29 cellular contexts compared by ENCODE assay signal in the genomic region with DNA sequence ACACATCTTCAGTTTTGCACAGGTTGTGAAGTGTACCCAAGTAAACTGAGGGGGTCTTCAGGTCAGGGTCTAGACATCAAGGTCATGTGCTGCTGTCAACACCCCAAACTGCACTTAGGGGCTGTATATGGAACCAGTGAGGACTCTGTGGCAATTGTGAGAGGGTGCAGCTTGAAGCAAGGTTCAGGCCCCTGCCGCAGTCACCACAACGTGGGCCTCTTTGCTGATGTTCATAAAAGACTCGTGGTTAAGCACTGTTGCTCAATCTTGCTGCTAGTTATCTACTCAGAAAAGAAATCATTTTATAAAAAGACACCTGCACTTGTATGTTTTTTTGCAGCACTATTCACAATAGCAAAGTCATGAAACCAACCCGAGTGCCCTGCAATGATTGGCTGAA.
"Had no signal": no experiment of that assay in that cellular context is flagged by ENCODE, and none has a peak within 500 bp of the region (broad histone marks: within the 10 kb centered on the region; RNA-seq: fewer than 3 reads in every experiment).

No MANE protein-coding gene starts in this region.

- H3K27ac ChIP-seq: coronary artery, esophagus muscularis mucosa, foreskin keratinocyte, gastroesophageal sphincter, heart left ventricle, hepatocyte, neural progenitor cell, prostate gland, sigmoid colon, testis, tibial nerve, upper lobe of left lung, uterus had no signal

- H3K9me3 ChIP-seq: esophagus muscularis mucosa, gastroesophageal sphincter, heart left ventricle, mucosa of descending colon, prostate gland, sigmoid colon, testis, tibial nerve, upper lobe of left lung, uterus had no signal

- H3K36me3 Mint-ChIP-seq: memory B cell; mesothelial cell of epicardium; naive B cell; neural progenitor cell; stimulated activated effector memory CD8-positive, alpha-beta T cell treated with anti-CD3 and anti-CD28 coated beads, Interleukin-12 subunit alpha, Interleukin-12 subunit beta, amount 100 ng/mL, for 72 hours had no signal

- H3K4me1 ChIP-seq: esophagus muscularis mucosa, foreskin keratinocyte, gastroesophageal sphincter, heart left ventricle, neural progenitor cell, prostate gland, sigmoid colon, testis, tibial nerve, upper lobe of left lung, uterus had no signal

- H3K36me3 ChIP-seq: esophagus muscularis mucosa, gastroesophageal sphincter, heart left ventricle, neural progenitor cell, prostate gland, sigmoid colon, tibial nerve, upper lobe of left lung, uterus had no signal

- H3K27ac Mint-ChIP-seq: memory B cell; mesothelial cell of epicardium; naive B cell; nephron; neural progenitor cell; stimulated activated effector memory CD8-positive, alpha-beta T cell treated with anti-CD3 and anti-CD28 coated beads, Interleukin-12 subunit alpha, Interleukin-12 subunit beta, amount 100 ng/mL, for 72 hours had no signal

- H3K4me3 ChIP-seq: coronary artery, esophagus muscularis mucosa, gastroesophageal sphincter, heart left ventricle, hepatocyte, lung, mucosa of descending colon, neural progenitor cell, prostate gland, sigmoid colon, testis, tibial nerve, upper lobe of left lung, uterus had no signal

- H3K4me3 Mint-ChIP-seq: memory B cell; mesothelial cell of epicardium; naive B cell; nephron; neural progenitor cell; stimulated activated effector memory CD8-positive, alpha-beta T cell treated with anti-CD3 and anti-CD28 coated beads, Interleukin-12 subunit alpha, Interleukin-12 subunit beta, amount 100 ng/mL, for 72 hours had no signal

- DNase-seq: dermis blood vessel endothelial cell; effector memory CD4-positive, alpha-beta T cell; foreskin keratinocyte; heart left ventricle; kidney; mucosa of descending colon; naive B cell; right cardiac atrium; sigmoid colon; stimulated activated CD4-positive, alpha-beta T cell treated with anti-CD3 and anti-CD28 coated beads, Interleukin-2, amount 100 ng/mL, for 24 hours; stimulated activated CD4-positive, alpha-beta T cell treated with anti-CD3 and anti-CD28 coated beads, Interleukin-4, amount 100 ng/mL, for 24 hours; stimulated activated naive CD8-positive, alpha-beta T cell treated with anti-CD3 and anti-CD28 coated beads, Interleukin-15, Interleukin-2, amounts not matched to agents 100 U/mL and 50 U/mL, for 24 hours; substantia nigra; testis; upper lobe of left lung; uterus had no signal

- H3K27me3 Mint-ChIP-seq: memory B cell, naive B cell had no signal

- H3K4me1 Mint-ChIP-seq: memory B cell; mesothelial cell of epicardium; naive B cell; stimulated activated effector memory CD8-positive, alpha-beta T cell treated with anti-CD3 and anti-CD28 coated beads, Interleukin-12 subunit alpha, Interleukin-12 subunit beta, amount 100 ng/mL, for 72 hours had no signal

- ATAC-seq: foreskin keratinocyte; gastroesophageal sphincter; heart left ventricle; left lobe of liver; mucosa of descending colon; right cardiac atrium; stimulated activated effector memory CD8-positive, alpha-beta T cell treated with anti-CD3 and anti-CD28 coated beads, Interleukin-12 subunit alpha, Interleukin-12 subunit beta, amount 100 ng/mL, for 72 hours; stimulated activated naive CD8-positive, alpha-beta T cell treated with anti-CD3 and anti-CD28 coated beads, Interleukin-15, Interleukin-2, amounts not matched to agents 100 U/mL and 50 U/mL, for 24 hours had no signal

- H3K27me3 ChIP-seq: esophagus muscularis mucosa, foreskin keratinocyte, gastroesophageal sphincter, hepatocyte, neural progenitor cell, sigmoid colon, testis, tibial nerve, upper lobe of left lung, uterus had no signal

- H3K9me3 Mint-ChIP-seq: mesothelial cell of epicardium, nephron had no signal
